15 cellular contexts compared by ENCODE assay signal in genomic region chr1:234229676-234230075, GRCh38.
A peak's percentile ranks its signal among the peaks of the same experiment; 100 is the strongest.
DNase-seq lines count a peak whose midpoint lies in the region; TF ChIP-seq lines count a peak whose summit lies in the region.
"Had no signal": no experiment of that assay in that cellular context is flagged by ENCODE, and none has a peak within 500 bp of the region (broad histone marks: within the 10 kb centered on the region; RNA-seq: fewer than 3 reads in every experiment).

No MANE protein-coding gene starts in this region.

- no peaks in the 10 kb centered on the region for H3F3A ChIP-seq in neural cell (ENCODE audit: insufficient read depth, low read length, poor library complexity, severe bottlenecking)

- TF ChIP-seq CTCF in neural cell (IDR thresholded peaks at IDR 0.05; ENCODE audit: poor library complexity, severe bottlenecking), result no peak

- no peak overlapping the region for H3K27ac ChIP-seq in BLaER1
- no peak overlapping the region for H3K27ac ChIP-seq in BLaER1 treated with 17β-estradiol and CSF1 and Interleukin-3, amounts not matched to agents 10 nM and 100 nM
- no peak overlapping the region for H3K27ac ChIP-seq in neural cell (ENCODE audit: low read length)
- H3K27ac ChIP-seq: A549 had no signal

- TF ChIP-seq RAD21 in neural cell (conservative IDR thresholded peaks at IDR 0.05), result no peak

- no peaks in the 10 kb centered on the region for H3K9me2 ChIP-seq in neural cell (ENCODE audit: insufficient read depth, low read length)

- H3K79me2 ChIP-seq in neural cell (replicated peaks; ENCODE audit: insufficient read depth, low read length), result no peaks in the 10 kb centered on the region

- no peaks in the 10 kb centered on the region for H3K27me3 ChIP-seq in BLaER1
- no peaks in the 10 kb centered on the region for H3K27me3 ChIP-seq in BLaER1 treated with 17β-estradiol and CSF1 and Interleukin-3, amounts not matched to agents 10 nM and 100 nM
- H3K27me3 ChIP-seq in neural cell (ENCODE audit: insufficient read depth, low read depth, low read length), result no peaks in the 10 kb centered on the region

- no peak for TF ChIP-seq EP300 in neural cell (conservative IDR thresholded peaks at IDR 0.05; ENCODE audit: poor library complexity, severe bottlenecking)

- peak; percentile 69 for DNase-seq in NCI-H69 (lab: John Stamatoyannopoulos, UW)
- no peak for DNase-seq in T-helper 1 cell
- DNase-seq in iPS-NIHi7 (ENCODE audit: extremely low spot score), result no peak
- no peak for DNase-seq in hepatic stellate cell (ENCODE audit: low spot score)
- DNase-seq in ecto neural progenitor cell (ENCODE audit: low spot score), result no peak
- DNase-seq: BE2C; Caco-2; CD8-positive, alpha-beta memory T cell; GF-D8; GOT3 had no signal

- H2AFZ ChIP-seq in neural cell (ENCODE audit: low read depth, low read length), result no peak overlapping the region

- no peaks in the 10 kb centered on the region for H3K9me3 ChIP-seq in BLaER1
- H3K9me3 ChIP-seq in BLaER1 treated with 17β-estradiol and CSF1 and Interleukin-3, amounts not matched to agents 10 nM and 100 nM (replicated peaks in 1 of 11), result peaks cover 0 to 10% (median 0%) of the 10 kb centered on the region in 11 experiments; a peak in 3 of 22 replicates
- no peaks in the 10 kb centered on the region for H3K9me3 ChIP-seq in neural cell (ENCODE audit: low read length)
- H3K9me3 ChIP-seq: A549, BE2C, Caco-2, HAP-1 had no signal

- no peaks in the 10 kb centered on the region for H3K36me3 ChIP-seq in BLaER1
- no peaks in the 10 kb centered on the region for H3K36me3 ChIP-seq in BLaER1 treated with 17β-estradiol and CSF1 and Interleukin-3, amounts not matched to agents 10 nM and 100 nM
- H3K36me3 ChIP-seq in neural cell (ENCODE audit: insufficient read depth, low read length), result no peaks in the 10 kb centered on the region
- H3K36me3 ChIP-seq: BE2C, HAP-1 had no signal

- peaks cover 24% of the 10 kb centered on the region for H3K4me1 ChIP-seq in BLaER1
- peaks cover 10 to 21% (median 19%) of the 10 kb centered on the region in 10 experiments; a peak in 19 of 20 replicates for H3K4me1 ChIP-seq in BLaER1 treated with 17β-estradiol and CSF1 and Interleukin-3, amounts not matched to agents 10 nM and 100 nM
- H3K4me1 ChIP-seq: A549, BE2C, Caco-2, HAP-1 had no signal

- H4K20me1 ChIP-seq in BLaER1, result no peaks in the 10 kb centered on the region
- H4K20me1 ChIP-seq in BLaER1 treated with 17β-estradiol and CSF1 and Interleukin-3, amounts not matched to agents 10 nM and 100 nM, result no peaks in the 10 kb centered on the region
- H4K20me1 ChIP-seq in neural cell (ENCODE audit: insufficient read depth), result no peaks in the 10 kb centered on the region

- H3K4me3 ChIP-seq in BLaER1 (no peak overlapping the region), neural cell (ENCODE audit: low read length) (peak overlapping the region; percentile 2)
- H3K4me3 ChIP-seq in BLaER1 treated with 17β-estradiol and CSF1 and Interleukin-3, amounts not matched to agents 10 nM and 100 nM, result no peak overlapping the region
- H3K4me3 ChIP-seq: A549, HAP-1 had no signal

- H3K4me2 ChIP-seq in BLaER1, result peak overlapping the region; percentile 69
- H3K4me2 ChIP-seq in BLaER1 treated with 17β-estradiol and CSF1 and Interleukin-3, amounts not matched to agents 10 nM and 100 nM, result peak overlapping the region in 6 of 11 experiments; percentile 31 to 83 (median 68); a peak in 8 of 22 replicates
- no peak overlapping the region for H3K4me2 ChIP-seq in neural cell (ENCODE audit: low read length)
- H3K4me2 ChIP-seq: A549 had no signal

- H3K9ac ChIP-seq in BLaER1, result no peak overlapping the region
- no peak overlapping the region for H3K9ac ChIP-seq in BLaER1 treated with 17β-estradiol and CSF1 and Interleukin-3, amounts not matched to agents 10 nM and 100 nM
- no peak overlapping the region for H3K9ac ChIP-seq in neural cell (ENCODE audit: low read length)

TF ChIP-seq in neural cell, 6 proteins besides CTCF, POLR2A, EP300 and RAD21:
- TF ChIP-seq MXI1 (conservative IDR thresholded peaks at IDR 0.05; ENCODE audit: poor library complexity, severe bottlenecking) (no peak), TAF1 (IDR thresholded peaks at IDR 0.05; ENCODE audit: low read depth) (no peak), REST (IDR thresholded peaks at IDR 0.05; ENCODE audit: borderline replicate concordance) (no peak), EZH2 (IDR thresholded peaks at IDR 0.05; ENCODE audit: borderline replicate concordance, insufficient read depth, low read length, poor library complexity, severe bottlenecking) (no peak), POLR2AphosphoS5 (IDR thresholded peaks at IDR 0.05) (no peak), SMC3 (conservative IDR thresholded peaks at IDR 0.05; ENCODE audit: poor library complexity) (no peak)
